ENCODE assay signal across 11 cellular contexts in genomic region chr6:50850223-50850751, GRCh38. TPM values are rescaled to one million over a fixed set of nuclear protein-coding genes. Genes with fewer than 3 reads are reported as not detected.
DNase-seq lines count a peak whose midpoint lies in the region; ATAC-seq and TF ChIP-seq lines count a peak whose summit lies in the region.
"Had no signal": no experiment of that assay in that cellular context is flagged by ENCODE, and none has a peak within 500 bp of the region (broad histone marks: within the 10 kb centered on the region; RNA-seq: fewer than 3 reads in every experiment).

No MANE protein-coding gene starts in this region.

- H2AK5ac ChIP-seq in trophoblast cell (ENCODE audit: low read length), result no peak overlapping the region

- no peaks in the 10 kb centered on the region for H3K79me2 ChIP-seq in trophoblast cell (ENCODE audit: control insufficient read depth, insufficient read depth, low read length, poor library complexity)

- peaks cover 13% of the 10 kb centered on the region for H3K27me3 ChIP-seq in trophoblast cell (ENCODE audit: insufficient read depth, low read length)
- H3K27me3 ChIP-seq in Peyer's patch, result peaks cover 0 to 26% of the 10 kb centered on the region in 2 donors
- H3K27me3 ChIP-seq: ovary had no signal

- no peak overlapping the region for H2BK120ac ChIP-seq in trophoblast cell (ENCODE audit: insufficient read depth, low read length, poor library complexity)

- H3K36me3 ChIP-seq in trophoblast cell (ENCODE audit: control insufficient read depth in 1 of 2, insufficient read depth in 2 of 2, low read length in 2 of 2) (no peaks in the 10 kb centered on the region), Peyer's patch (no peaks in the 10 kb centered on the region)
- H3K36me3 ChIP-seq: ovary had no signal

- no peak overlapping the region for H3K4ac ChIP-seq in trophoblast cell (ENCODE audit: low read depth, low read length)

- H3K9ac ChIP-seq in trophoblast cell (ENCODE audit: low read length), result peak overlapping the region; percentile 1

- peak; percentile 13 for ATAC-seq in GM19463 (IDR thresholded peaks at IDR 0.05; ENCODE audit: unreplicated experiment)
- ATAC-seq: Panc1 had no signal

- no peak for TF ChIP-seq CTCF in fibroblast of the aortic adventitia (IDR thresholded peaks at IDR 0.05; ENCODE audit: insufficient read depth, low read length)
- TF ChIP-seq CTCF in Peyer's patch (IDR thresholded peaks at IDR 0.05), result no peak

- TF ChIP-seq POLR2A in Peyer's patch (IDR thresholded peaks at IDR 0.05), result no peak

- H3K23ac ChIP-seq in trophoblast cell (ENCODE audit: low read length), result no peak overlapping the region

- H4K91ac ChIP-seq in trophoblast cell (ENCODE audit: low read depth, low read length), result peak overlapping the region; percentile 55

- peak overlapping the region; percentile 10 for H4K8ac ChIP-seq in trophoblast cell (ENCODE audit: low read depth, low read length)

- peaks cover 11% of the 10 kb centered on the region for H3K79me1 ChIP-seq in trophoblast cell (ENCODE audit: low read length)

- H3K14ac ChIP-seq in trophoblast cell (ENCODE audit: low read length), result peak overlapping the region; percentile 65

- H3K27ac ChIP-seq in trophoblast cell (ENCODE audit: low read depth, low read length), result peak overlapping the region; percentile 5
- no peak overlapping the region for H3K27ac ChIP-seq in Peyer's patch
- H3K27ac ChIP-seq: ovary had no signal

- DNase-seq in NCI-H69 (lab: John Stamatoyannopoulos, UW), result peak; percentile 97
- DNase-seq in fibroblast of the aortic adventitia (ENCODE audit: low read depth), result peak; percentile 1
- peak; percentile 59 to 74 for DNase-seq in trophoblast cell
- no peak for DNase-seq in NCI-H1436 treated with DMSO at 0.1 percent for 48 hours (lab: John Stamatoyannopoulos, UW)
- DNase-seq in Peyer's patch, result no peak
- no peak for DNase-seq in 8988T
- no peak for DNase-seq in GF-D8 (lab: John Stamatoyannopoulos, UW)
- DNase-seq: activated CD8-positive, alpha-beta memory T cell treated with anti-CD3 and anti-CD28 coated beads, Interleukin-2, amount 50 U/mL, for 48 hours; ovary had no signal

- no peaks in the 10 kb centered on the region for H3K9me3 ChIP-seq in trophoblast cell (ENCODE audit: insufficient read depth, low read depth, low read length)
- no peaks in the 10 kb centered on the region for H3K9me3 ChIP-seq in Peyer's patch

- peak overlapping the region; percentile 89 for H3K4me2 ChIP-seq in trophoblast cell (ENCODE audit: low read length)

- H3K18ac ChIP-seq in trophoblast cell (ENCODE audit: low read length), result no peak overlapping the region

- peaks cover 15 to 25% of the 10 kb centered on the region in 2 experiments for H3K4me1 ChIP-seq in trophoblast cell (ENCODE audit: control insufficient read depth in 1 of 2, insufficient read depth in 2 of 2, low read length in 2 of 2)
- H3K4me1 ChIP-seq in Peyer's patch, result no peaks in the 10 kb centered on the region

- H2BK12ac ChIP-seq in trophoblast cell (ENCODE audit: low read length), result peak overlapping the region; percentile 28

- no peak overlapping the region for H4K12ac ChIP-seq in trophoblast cell (ENCODE audit: low read depth, low read length)

- H3K4me3 ChIP-seq in fibroblast of the aortic adventitia (ENCODE audit: low read depth, low read length) (no peak overlapping the region), trophoblast cell (ENCODE audit: low read depth, low read length) (peak overlapping the region; percentile 71), Peyer's patch (no peak overlapping the region)
- H3K4me3 ChIP-seq: ovary had no signal

- no CpG with 5 or more reads among the region's 45 CpGs for WGBS in trophoblast cell (ENCODE audit: extremely low coverage, insufficient coverage, insufficient read length)

- H2BK5ac ChIP-seq in trophoblast cell (ENCODE audit: low read depth, low read length, poor library complexity), result no peak overlapping the region

- peak overlapping the region; percentile 14 for H2AFZ ChIP-seq in trophoblast cell (ENCODE audit: insufficient read depth, low read length, poor library complexity)

RNA-seq across cellular contexts. Expression of gene TFAP2B, which starts 31.6 kb away (rescaled TPM):
- under 0.01 TPM in 1 of 2 replicates, not detected in the other for total RNA-seq in fibroblast of the aortic adventitia (ENCODE audit: low replicate concordance)
- polyA plus RNA-seq in trophoblast cell (2013), result 2.0 and 2.3 TPM in 2 replicates
- total RNA-seq in Peyer's patch, result not detected
- total RNA-seq: ovary had no signal
- polyA plus RNA-seq: ovary had no signal

Comparison
In these comparisons a context has a peak if more than half of its experiments do, and no peak if none do; other contexts are left out.
1. DNase-seq: peak in NCI-H69 (single experiment), fibroblast of the aortic adventitia (single experiment) and trophoblast cell (2 of 2); none in NCI-H1436 treated with DMSO at 0.1 percent for 48 hours (single experiment), Peyer's patch (0 of 3), 8988T (single experiment) and GF-D8 (single experiment).